ENCODE assay signal across 2 cellular contexts in genomic region chr12:95505039-95505438, GRCh38.
TF ChIP-seq lines count a peak whose summit lies in the region.

No MANE protein-coding gene starts in this region.

TF ChIP-seq in GM23338, 12 proteins besides CTCF, POLR2A, EP300 and RAD21:
- TF ChIP-seq, protein P1, sequence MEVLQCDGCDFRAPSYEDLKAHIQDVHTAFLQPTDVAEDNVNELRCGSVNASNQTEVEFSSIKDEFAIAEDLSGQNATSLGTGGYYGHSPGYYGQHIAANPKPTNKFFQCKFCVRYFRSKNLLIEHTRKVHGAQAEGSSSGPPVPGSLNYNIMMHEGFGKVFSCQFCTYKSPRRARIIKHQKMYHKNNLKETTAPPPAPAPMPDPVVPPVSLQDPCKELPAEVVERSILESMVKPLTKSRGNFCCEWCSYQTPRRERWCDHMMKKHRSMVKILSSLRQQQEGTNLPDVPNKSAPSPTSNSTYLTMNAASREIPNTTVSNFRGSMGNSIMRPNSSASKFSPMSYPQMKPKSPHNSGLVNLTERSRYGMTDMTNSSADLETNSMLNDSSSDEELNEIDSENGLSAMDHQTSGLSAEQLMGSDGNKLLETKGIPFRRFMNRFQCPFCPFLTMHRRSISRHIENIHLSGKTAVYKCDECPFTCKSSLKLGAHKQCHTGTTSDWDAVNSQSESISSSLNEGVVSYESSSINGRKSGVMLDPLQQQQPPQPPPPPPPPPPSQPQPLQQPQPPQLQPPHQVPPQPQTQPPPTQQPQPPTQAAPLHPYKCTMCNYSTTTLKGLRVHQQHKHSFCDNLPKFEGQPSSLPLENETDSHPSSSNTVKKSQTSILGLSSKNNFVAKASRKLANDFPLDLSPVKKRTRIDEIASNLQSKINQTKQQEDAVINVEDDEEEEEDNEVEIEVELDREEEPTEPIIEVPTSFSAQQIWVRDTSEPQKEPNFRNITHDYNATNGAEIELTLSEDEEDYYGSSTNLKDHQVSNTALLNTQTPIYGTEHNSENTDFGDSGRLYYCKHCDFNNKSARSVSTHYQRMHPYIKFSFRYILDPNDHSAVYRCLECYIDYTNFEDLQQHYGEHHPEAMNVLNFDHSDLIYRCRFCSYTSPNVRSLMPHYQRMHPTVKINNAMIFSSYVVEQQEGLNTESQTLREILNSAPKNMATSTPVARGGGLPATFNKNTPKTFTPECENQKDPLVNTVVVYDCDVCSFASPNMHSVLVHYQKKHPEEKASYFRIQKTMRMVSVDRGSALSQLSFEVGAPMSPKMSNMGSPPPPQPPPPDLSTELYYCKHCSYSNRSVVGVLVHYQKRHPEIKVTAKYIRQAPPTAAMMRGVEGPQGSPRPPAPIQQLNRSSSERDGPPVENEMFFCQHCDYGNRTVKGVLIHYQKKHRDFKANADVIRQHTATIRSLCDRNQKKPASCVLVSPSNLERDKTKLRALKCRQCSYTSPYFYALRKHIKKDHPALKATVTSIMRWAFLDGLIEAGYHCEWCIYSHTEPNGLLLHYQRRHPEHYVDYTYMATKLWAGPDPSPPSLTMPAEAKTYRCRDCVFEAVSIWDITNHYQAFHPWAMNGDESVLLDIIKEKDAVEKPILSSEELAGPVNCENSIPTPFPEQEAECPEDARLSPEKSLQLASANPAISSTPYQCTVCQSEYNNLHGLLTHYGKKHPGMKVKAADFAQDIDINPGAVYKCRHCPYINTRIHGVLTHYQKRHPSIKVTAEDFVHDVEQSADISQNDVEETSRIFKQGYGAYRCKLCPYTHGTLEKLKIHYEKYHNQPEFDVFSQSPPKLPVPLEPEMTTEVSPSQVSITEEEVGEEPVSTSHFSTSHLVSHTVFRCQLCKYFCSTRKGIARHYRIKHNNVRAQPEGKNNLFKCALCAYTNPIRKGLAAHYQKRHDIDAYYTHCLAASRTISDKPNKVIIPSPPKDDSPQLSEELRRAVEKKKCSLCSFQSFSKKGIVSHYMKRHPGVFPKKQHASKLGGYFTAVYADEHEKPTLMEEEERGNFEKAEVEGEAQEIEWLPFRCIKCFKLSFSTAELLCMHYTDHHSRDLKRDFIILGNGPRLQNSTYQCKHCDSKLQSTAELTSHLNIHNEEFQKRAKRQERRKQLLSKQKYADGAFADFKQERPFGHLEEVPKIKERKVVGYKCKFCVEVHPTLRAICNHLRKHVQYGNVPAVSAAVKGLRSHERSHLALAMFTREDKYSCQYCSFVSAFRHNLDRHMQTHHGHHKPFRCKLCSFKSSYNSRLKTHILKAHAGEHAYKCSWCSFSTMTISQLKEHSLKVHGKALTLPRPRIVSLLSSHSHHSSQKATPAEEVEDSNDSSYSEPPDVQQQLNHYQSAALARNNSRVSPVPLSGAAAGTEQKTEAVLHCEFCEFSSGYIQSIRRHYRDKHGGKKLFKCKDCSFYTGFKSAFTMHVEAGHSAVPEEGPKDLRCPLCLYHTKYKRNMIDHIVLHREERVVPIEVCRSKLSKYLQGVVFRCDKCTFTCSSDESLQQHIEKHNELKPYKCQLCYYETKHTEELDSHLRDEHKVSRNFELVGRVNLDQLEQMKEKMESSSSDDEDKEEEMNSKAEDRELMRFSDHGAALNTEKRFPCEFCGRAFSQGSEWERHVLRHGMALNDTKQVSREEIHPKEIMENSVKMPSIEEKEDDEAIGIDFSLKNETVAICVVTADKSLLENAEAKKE (CRISPR knock-in tag; IDR thresholded peaks at IDR 0.05): no peak
- TF ChIP-seq EZH2phosphoT487 (IDR thresholded peaks at IDR 0.05; ENCODE audit: unreplicated experiment): no peak
- no peak for TF ChIP-seq STAT1 (IDR thresholded peaks at IDR 0.05; ENCODE audit: unreplicated experiment)
- TF ChIP-seq ZNF114 (CRISPR knock-in tag; IDR thresholded peaks at IDR 0.05): no peak
- TF ChIP-seq POLR2AphosphoS5 (IDR thresholded peaks at IDR 0.05; ENCODE audit: low read depth): no peak
- no peak for TF ChIP-seq ZNF331 (CRISPR knock-in tag; IDR thresholded peaks at IDR 0.05; ENCODE audit: low read depth)
- no peak for TF ChIP-seq NANOG (IDR thresholded peaks at IDR 0.05; ENCODE audit: borderline replicate concordance)
- no peak for TF ChIP-seq JUNB (IDR thresholded peaks at IDR 0.05; ENCODE audit: unreplicated experiment)
- no peak for TF ChIP-seq ETS1 (IDR thresholded peaks at IDR 0.05)
- no peak for TF ChIP-seq CREB1 (CRISPR knock-in tag; IDR thresholded peaks at IDR 0.05; ENCODE audit: low read depth)
- no peak for TF ChIP-seq EZH2 (IDR thresholded peaks at IDR 0.05; ENCODE audit: low read depth, unreplicated experiment)
TF ChIP-seq in GM23338: peak in this region for 0.

TF ChIP-seq in WTC11, 78 proteins besides CTCF, POLR2A, EP300 and RAD21:
- no peak for TF ChIP-seq IRF2 (CRISPR knock-in tag; IDR thresholded peaks at IDR 0.05; ENCODE audit: borderline replicate concordance, low read depth)
- no peak for TF ChIP-seq MYBL2 (CRISPR knock-in tag; IDR thresholded peaks at IDR 0.05)
- TF ChIP-seq, protein P2, sequence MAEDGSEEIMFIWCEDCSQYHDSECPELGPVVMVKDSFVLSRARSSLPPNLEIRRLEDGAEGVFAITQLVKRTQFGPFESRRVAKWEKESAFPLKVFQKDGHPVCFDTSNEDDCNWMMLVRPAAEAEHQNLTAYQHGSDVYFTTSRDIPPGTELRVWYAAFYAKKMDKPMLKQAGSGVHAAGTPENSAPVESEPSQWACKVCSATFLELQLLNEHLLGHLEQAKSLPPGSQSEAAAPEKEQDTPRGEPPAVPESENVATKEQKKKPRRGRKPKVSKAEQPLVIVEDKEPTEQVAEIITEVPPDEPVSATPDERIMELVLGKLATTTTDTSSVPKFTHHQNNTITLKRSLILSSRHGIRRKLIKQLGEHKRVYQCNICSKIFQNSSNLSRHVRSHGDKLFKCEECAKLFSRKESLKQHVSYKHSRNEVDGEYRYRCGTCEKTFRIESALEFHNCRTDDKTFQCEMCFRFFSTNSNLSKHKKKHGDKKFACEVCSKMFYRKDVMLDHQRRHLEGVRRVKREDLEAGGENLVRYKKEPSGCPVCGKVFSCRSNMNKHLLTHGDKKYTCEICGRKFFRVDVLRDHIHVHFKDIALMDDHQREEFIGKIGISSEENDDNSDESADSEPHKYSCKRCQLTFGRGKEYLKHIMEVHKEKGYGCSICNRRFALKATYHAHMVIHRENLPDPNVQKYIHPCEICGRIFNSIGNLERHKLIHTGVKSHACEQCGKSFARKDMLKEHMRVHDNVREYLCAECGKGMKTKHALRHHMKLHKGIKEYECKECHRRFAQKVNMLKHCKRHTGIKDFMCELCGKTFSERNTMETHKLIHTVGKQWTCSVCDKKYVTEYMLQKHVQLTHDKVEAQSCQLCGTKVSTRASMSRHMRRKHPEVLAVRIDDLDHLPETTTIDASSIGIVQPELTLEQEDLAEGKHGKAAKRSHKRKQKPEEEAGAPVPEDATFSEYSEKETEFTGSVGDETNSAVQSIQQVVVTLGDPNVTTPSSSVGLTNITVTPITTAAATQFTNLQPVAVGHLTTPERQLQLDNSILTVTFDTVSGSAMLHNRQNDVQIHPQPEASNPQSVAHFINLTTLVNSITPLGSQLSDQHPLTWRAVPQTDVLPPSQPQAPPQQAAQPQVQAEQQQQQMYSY (CRISPR knock-in tag; IDR thresholded peaks at IDR 0.05): no peak
